Comparison of ENCODE assay signal across 8 cellular contexts in genomic region chr9:97411789-97412627, GRCh38. TPM values are rescaled to one million over a fixed set of nuclear protein-coding genes. Genes with fewer than 3 reads are reported as not detected.
DNase-seq lines count a peak whose midpoint lies in the region; ATAC-seq lines count a peak whose summit lies in the region.

Gene TDRD7 (plus strand): TSS chr9:97412096. CDS start chr9:97428466, 16,370 bp downstream.

- no peaks in the 10 kb centered on the region for H3K9me3 Mint-ChIP-seq in activated CD8-positive, alpha-beta T cell treated with anti-CD3 and anti-CD28 coated beads, Interleukin-2, amount 10 ng/mL, durations not matched to agents 7 days and 5 days (ENCODE audit: insufficient read depth)
- H3K9me3 Mint-ChIP-seq in memory B cell = no peaks in the 10 kb centered on the region

- H3K4me1 Mint-ChIP-seq in activated CD8-positive, alpha-beta T cell treated with anti-CD3 and anti-CD28 coated beads, Interleukin-2, amount 10 ng/mL, durations not matched to agents 7 days and 5 days (ENCODE audit: low read depth) = peaks cover 28% of the 10 kb centered on the region
- peaks cover 25% of the 10 kb centered on the region for H3K4me1 Mint-ChIP-seq in memory B cell

- DNase-seq in NCI-H748 treated with DMSO at 0.1 percent for 48 hours (lab: John Stamatoyannopoulos, UW) (peak; percentile 41), memory B cell (ENCODE audit: low spot score in 2 of 2) (peak; percentile 96 to 97)
- peak; percentile 88 for DNase-seq in activated CD8-positive, alpha-beta T cell treated with anti-CD3 and anti-CD28 coated beads, Interleukin-2, amount 10 ng/mL, durations not matched to agents 7 days and 5 days
- peak; percentile 90 for DNase-seq in effector CD8-positive, alpha-beta T cell (lab: John Stamatoyannopoulos, UW)
- DNase-seq in stimulated activated CD8-positive, alpha-beta memory T cell treated with anti-CD3 and anti-CD28 coated beads, Interleukin-12 subunit alpha, Interleukin-12 subunit beta, amount 100 ng/mL, for 1 hour (ENCODE audit: low read depth) = peak; percentile 86

- ATAC-seq in GM19043 (IDR thresholded peaks at IDR 0.05; ENCODE audit: low read depth, unreplicated experiment) (peak; percentile 73), HG03342 (IDR thresholded peaks at IDR 0.05; ENCODE audit: unreplicated experiment) (peak; percentile 76), memory B cell (ENCODE audit: low read depth) (peak; percentile 78)
- ATAC-seq in activated CD8-positive, alpha-beta T cell treated with anti-CD3 and anti-CD28 coated beads, Interleukin-2, amount 10 ng/mL, durations not matched to agents 7 days and 5 days = peak; percentile 87

- peak within 1 kb of the TSS; percentile 82 for H3K4me3 Mint-ChIP-seq in activated CD8-positive, alpha-beta T cell treated with anti-CD3 and anti-CD28 coated beads, Interleukin-2, amount 10 ng/mL, durations not matched to agents 7 days and 5 days
- peak within 1 kb of the TSS; percentile 73 for H3K4me3 Mint-ChIP-seq in memory B cell

- H3K9me3 ChIP-seq in BLaER1 = peaks cover 8% of the 10 kb centered on the region; the same call in 1 of the 2 replicates

- H3K27me3 Mint-ChIP-seq in activated CD8-positive, alpha-beta T cell treated with anti-CD3 and anti-CD28 coated beads, Interleukin-2, amount 10 ng/mL, durations not matched to agents 7 days and 5 days (ENCODE audit: low read depth) = peaks cover 25% of the 10 kb centered on the region
- peaks cover 11% of the 10 kb centered on the region for H3K27me3 Mint-ChIP-seq in memory B cell

- H3K4me2 ChIP-seq in BLaER1 = peak within 1 kb of the TSS; percentile 93

- H3K9ac ChIP-seq in BLaER1 = peak within 1 kb of the TSS; percentile 86

- H3K36me3 Mint-ChIP-seq in activated CD8-positive, alpha-beta T cell treated with anti-CD3 and anti-CD28 coated beads, Interleukin-2, amount 10 ng/mL, durations not matched to agents 7 days and 5 days (ENCODE audit: low read depth) = no peaks in the 10 kb centered on the region
- H3K36me3 Mint-ChIP-seq in memory B cell = peaks cover 5% of the 10 kb centered on the region

- no peaks in the 10 kb centered on the region for H3K27me3 ChIP-seq in BLaER1

- peak within 1 kb of the TSS; percentile 82 for H3K27ac ChIP-seq in BLaER1

- no peaks in the 10 kb centered on the region for H3K36me3 ChIP-seq in BLaER1

- peak within 1 kb of the TSS; percentile 74 for H3K27ac Mint-ChIP-seq in activated CD8-positive, alpha-beta T cell treated with anti-CD3 and anti-CD28 coated beads, Interleukin-2, amount 10 ng/mL, durations not matched to agents 7 days and 5 days
- H3K27ac Mint-ChIP-seq in memory B cell = peak within 1 kb of the TSS; percentile 65

- CTCF ChIA-PET in activated CD8-positive, alpha-beta T cell treated with anti-CD3 and anti-CD28 coated beads, Interleukin-2, amount 10 ng/mL, durations not matched to agents 7 days and 5 days (lab: Charles Lee) = interaction anchor here (0.6 to 8.3 kb wide), 26 partner anchors 8 to 555 kb away, joined by 3 to 49 read pairs (median 4); partner anchors contain the start of genes NCBP1, TMOD1 and TSTD2

- peaks cover 38% of the 10 kb centered on the region for H4K20me1 ChIP-seq in BLaER1

- peak within 1 kb of the TSS; percentile 98 for H3K4me3 ChIP-seq in BLaER1

- POLR2A ChIA-PET in activated CD8-positive, alpha-beta T cell treated with anti-CD3 and anti-CD28 coated beads, Interleukin-2, amount 10 ng/mL, durations not matched to agents 7 days and 5 days (lab: Charles Lee) = interaction anchor here (0.5 to 1.2 kb wide), 2 partner anchors 15 to 352 kb away, joined by 3 to 5 read pairs; no protein-coding TSS in a partner anchor

- peaks cover 18% of the 10 kb centered on the region for H3K4me1 ChIP-seq in BLaER1

RNA-seq across cellular contexts. Expression of gene TDRD7, which starts in this region (rescaled TPM):
- total RNA-seq in activated CD8-positive, alpha-beta T cell treated with anti-CD3 and anti-CD28 coated beads, Interleukin-2, amount 10 ng/mL, durations not matched to agents 7 days and 5 days = 1 to 10 TPM; 9.3 to 9.6 TPM

Comparison
In these comparisons a context has a peak if more than half of its experiments do, and no peak if none do; other contexts are left out.
1. Peak in every context shown above with its lines: DNase-seq, ATAC-seq, H3K4me3 ChIP-seq and H3K27ac ChIP-seq.
2. DNase-seq: peak in every context shown above with its lines; median percentile 96 in memory B cell; 90 in effector CD8-positive, alpha-beta T cell; 88 in activated CD8-positive, alpha-beta T cell treated with anti-CD3 and anti-CD28 coated beads, Interleukin-2, amount 10 ng/mL, durations not matched to agents 7 days and 5 days; 86 in stimulated activated CD8-positive, alpha-beta memory T cell treated with anti-CD3 and anti-CD28 coated beads, Interleukin-12 subunit alpha, Interleukin-12 subunit beta, amount 100 ng/mL, for 1 hour; 41 in NCI-H748 treated with DMSO at 0.1 percent for 48 hours.